27 cellular contexts compared by ENCODE assay signal in genomic region chr19:38626401-38626800, GRCh38. TPM values are rescaled to one million over a fixed set of nuclear protein-coding genes. Genes with fewer than 3 reads are reported as not detected.
"Had no signal": no experiment of that assay in that cellular context is flagged by ENCODE, and none has a peak within 500 bp of the region (broad histone marks: within the 10 kb centered on the region; RNA-seq: fewer than 3 reads in every experiment).

No MANE protein-coding gene starts in this region.

- H3K9me3 Mint-ChIP-seq: activated CD4-positive, alpha-beta T cell treated with anti-CD3 and anti-CD28 coated beads, Interleukin-2, amount 10 ng/mL, durations not matched to agents 7 days and 5 days; activated naive CD4-positive, alpha-beta T cell treated with anti-CD3 and anti-CD28 coated beads, Interleukin-2, amount 10 ng/mL, durations not matched to agents 7 days and 5 days; activated T-cell treated with anti-CD3 and anti-CD28 coated beads, Interleukin-2, amount 50 U/mL, for 4 hours; activated T-helper 1 cell treated with anti-CD3 and anti-CD28 coated beads, Interleukin-12 subunit alpha, Interleukin-12 subunit beta, Interleukin-2, Interleukin-4 antibody, amounts not matched to agents 30 ng/mL and 10 ng/mL and 1 ng/mL, durations not matched to agents 14 hours and 24 hours and 36 hours; T-helper 1 cell treated with Interleukin-12 subunit alpha and Interleukin-12 subunit beta and Interleukin-4 antibody, amounts not matched to agents 30 μg/mL and 1 μg/mL, for 36 hours had no signal

- DNase-seq: activated CD4-positive, alpha-beta T cell treated with anti-CD3 and anti-CD28 coated beads, Interleukin-2, amount 10 ng/mL, durations not matched to agents 7 days and 5 days; activated CD4-positive, alpha-beta T cell treated with anti-CD3 and anti-CD28 coated beads, Interleukin-2, amount 50 U/mL, for 48 hours; activated CD4-positive, CD25-positive, alpha-beta regulatory T cell; activated CD8-positive, alpha-beta T cell treated with anti-CD3 and anti-CD28 coated beads, Interleukin-2, amount 10 ng/mL, durations not matched to agents 7 days and 5 days; activated effector memory CD4-positive, alpha-beta T cell treated with Interleukin-2 at 50 U/mL for 16 hours; activated naive CD4-positive, alpha-beta T cell treated with anti-CD3 and anti-CD28 coated beads, Interleukin-2, amount 10 ng/mL, durations not matched to agents 7 days and 5 days; activated T-cell treated with anti-CD3 and anti-CD28 coated beads, Interleukin-2, amount 50 U/mL, for 4 hours; adrenal gland; body of pancreas; Kasumi-1; KG1; MG63; NCI-H1048; NCI-H1436 treated with DMSO at 0.1 percent for 48 hours; NCI-H1694 treated with DMSO at 0.1 percent for 48 hours; NCI-H2029; NCI-H345; NCI-H524 treated with DMSO at 0.1 percent for 48 hours; Peyer's patch; RPMI8226; SHP77 treated with DMSO at 0.1 percent for 48 hours; SK-N-SH; T-helper 9 cell had no signal

- H3K27me3 Mint-ChIP-seq: activated CD4-positive, alpha-beta T cell treated with anti-CD3 and anti-CD28 coated beads, Interleukin-2, amount 10 ng/mL, durations not matched to agents 7 days and 5 days; activated naive CD4-positive, alpha-beta T cell treated with anti-CD3 and anti-CD28 coated beads, Interleukin-2, amount 10 ng/mL, durations not matched to agents 7 days and 5 days; activated naive CD8-positive, alpha-beta T cell had no signal

- H3K4me3 Mint-ChIP-seq: activated CD4-positive, alpha-beta T cell treated with anti-CD3 and anti-CD28 coated beads, Interleukin-2, amount 10 ng/mL, durations not matched to agents 7 days and 5 days; activated CD8-positive, alpha-beta T cell treated with anti-CD3 and anti-CD28 coated beads, Interleukin-2, amount 10 ng/mL, durations not matched to agents 7 days and 5 days; activated naive CD4-positive, alpha-beta T cell treated with anti-CD3 and anti-CD28 coated beads, Interleukin-2, amount 10 ng/mL, durations not matched to agents 7 days and 5 days; activated naive CD8-positive, alpha-beta T cell; activated T-cell treated with anti-CD3 and anti-CD28 coated beads, Interleukin-2, amount 50 U/mL, for 4 hours; activated T-helper 1 cell treated with anti-CD3 and anti-CD28 coated beads, Interleukin-12 subunit alpha, Interleukin-12 subunit beta, Interleukin-2, Interleukin-4 antibody, amounts not matched to agents 30 ng/mL and 10 ng/mL and 1 ng/mL, durations not matched to agents 14 hours and 24 hours and 36 hours; T-helper 1 cell treated with Interleukin-12 subunit alpha and Interleukin-12 subunit beta and Interleukin-4 antibody, amounts not matched to agents 30 μg/mL and 1 μg/mL, for 36 hours had no signal

- ATAC-seq: activated CD8-positive, alpha-beta T cell treated with anti-CD3 and anti-CD28 coated beads, Interleukin-2, amount 10 ng/mL, durations not matched to agents 7 days and 5 days; activated T-cell treated with anti-CD3 and anti-CD28 coated beads, Interleukin-2, amount 50 U/mL, for 4 hours; body of pancreas had no signal

- H3K27ac Mint-ChIP-seq: activated CD4-positive, alpha-beta T cell treated with anti-CD3 and anti-CD28 coated beads, Interleukin-2, amount 10 ng/mL, durations not matched to agents 7 days and 5 days; activated CD8-positive, alpha-beta T cell treated with anti-CD3 and anti-CD28 coated beads, Interleukin-2, amount 10 ng/mL, durations not matched to agents 7 days and 5 days; activated naive CD4-positive, alpha-beta T cell treated with anti-CD3 and anti-CD28 coated beads, Interleukin-2, amount 10 ng/mL, durations not matched to agents 7 days and 5 days; activated naive CD8-positive, alpha-beta T cell; activated T-helper 1 cell treated with anti-CD3 and anti-CD28 coated beads, Interleukin-12 subunit alpha, Interleukin-12 subunit beta, Interleukin-2, Interleukin-4 antibody, amounts not matched to agents 30 ng/mL and 10 ng/mL and 1 ng/mL, durations not matched to agents 14 hours and 24 hours and 36 hours; T-helper 1 cell treated with Interleukin-12 subunit alpha and Interleukin-12 subunit beta and Interleukin-4 antibody, amounts not matched to agents 30 μg/mL and 1 μg/mL, for 36 hours had no signal

RNA-seq across cellular contexts. Expression of gene MAP4K1, which starts 8.6 kb away (rescaled TPM):
- total RNA-seq: SJSA1 had no signal
